Comparison of ENCODE assay signal across 9 cellular contexts in the genomic region with DNA sequence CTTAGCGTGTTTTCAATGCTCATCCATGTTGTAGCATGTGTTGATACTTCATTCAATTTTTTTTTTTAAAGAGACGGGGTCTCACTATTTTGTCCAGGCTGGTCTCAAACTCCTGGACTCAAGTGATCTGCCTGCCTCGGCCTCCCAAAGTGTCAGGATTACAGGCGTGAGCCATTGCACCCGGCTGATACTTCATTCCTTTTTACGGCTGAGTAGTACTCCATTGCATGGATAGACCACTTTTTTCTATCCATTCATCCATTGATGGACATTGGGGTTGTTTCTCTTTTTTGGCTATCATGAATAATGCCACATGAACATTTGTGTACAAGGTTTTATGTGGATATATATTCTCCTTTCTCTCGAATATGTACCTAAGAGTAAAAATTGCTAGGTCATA. TPM values are rescaled to one million over a fixed set of nuclear protein-coding genes. Genes with fewer than 3 reads are reported as not detected.
DNase-seq lines count a peak whose midpoint lies in the region; ATAC-seq, FAIRE-seq and TF ChIP-seq lines count a peak whose summit lies in the region.
"Had no signal": no experiment of that assay in that cellular context is flagged by ENCODE, and none has a peak within 500 bp of the region (broad histone marks: within the 10 kb centered on the region; RNA-seq: fewer than 3 reads in every experiment).

No MANE protein-coding gene starts in this region.

- peak overlapping the region; percentile 81 for H3K4me2 ChIP-seq in GM23338
- H3K4me2 ChIP-seq in OCI-LY3 (ENCODE audit: low read length): peak overlapping the region; percentile 85
- peak overlapping the region; percentile 90 for H3K4me2 ChIP-seq in skeletal muscle satellite cell (ENCODE audit: low read length)

- H3K9me2 ChIP-seq in GM23338 (ENCODE audit: insufficient read depth): 0 out of 2 replicates have a peak, but pooled peaks cover 3% of the 10 kb centered on the region

- no peaks in the 10 kb centered on the region for H3K79me2 ChIP-seq in GM23338 (replicated peaks; ENCODE audit: insufficient read depth)
- no peaks in the 10 kb centered on the region for H3K79me2 ChIP-seq in OCI-LY3 (ENCODE audit: low read length)

- H4K20me1 ChIP-seq in GM23338 (replicated peaks; ENCODE audit: insufficient read depth) (no peaks in the 10 kb centered on the region), OCI-LY3 (ENCODE audit: insufficient read depth, low read length) (no peaks in the 10 kb centered on the region)

- H3K4me1 Mint-ChIP-seq in GM23338: peaks cover 11% of the 10 kb centered on the region

- FAIRE-seq in pancreas (lab: Jason Lieb, UNC): no peak
- FAIRE-seq: frontal cortex had no signal

- no peak overlapping the region for H3K27ac ChIP-seq in GM23338 (ENCODE audit: low read depth)
- H3K27ac ChIP-seq in OCI-LY3 (ENCODE audit: low read length): no peak overlapping the region
- peak overlapping the region; percentile 88 to 99 (median 97) for H3K27ac ChIP-seq in dorsolateral prefrontal cortex
- peak overlapping the region in 2 of 4 donors; percentile 68 to 77 for H3K27ac ChIP-seq in pancreas

- H3K27me3 ChIP-seq in GM23338 (ENCODE audit: insufficient read depth): no peaks in the 10 kb centered on the region
- no peaks in the 10 kb centered on the region for H3K27me3 ChIP-seq in OCI-LY3 (ENCODE audit: low read depth, low read length)
- H3K27me3 ChIP-seq in dorsolateral prefrontal cortex: no peaks in the 10 kb centered on the region
- peaks cover 11% of the 10 kb centered on the region for H3K27me3 ChIP-seq in skeletal muscle satellite cell (ENCODE audit: control insufficient read depth, insufficient read depth, low read length)
- H3K27me3 ChIP-seq in pancreas: no peaks in the 10 kb centered on the region

- peak overlapping the region; percentile 55; the same call in 2 of the 3 replicates for H3K4me3 Mint-ChIP-seq in GM23338

- intact Hi-C loops in dorsolateral prefrontal cortex (cut with DNase I) (loop anchor here (2.0 to 5.0 kb wide), 3 partner anchors 38 to 77 kb away; partner anchors contain the start of gene P2RX4 (in 1 of the 2)), pancreas (cut with DNase I) (no loop called here)

- no peaks in the 10 kb centered on the region for H3K9me3 Mint-ChIP-seq in GM23338

- 76 to 91% methylated on average over 7 of the region's 7 CpGs for WGBS in pancreas, 2 donors

- H3F3A ChIP-seq in GM23338 (replicated peaks; ENCODE audit: low read depth): 0 out of 2 replicates have a peak, but pooled peaks cover 5% of the 10 kb centered on the region

- H3K4me1 ChIP-seq in GM23338 (ENCODE audit: insufficient read depth) (peaks cover 12% of the 10 kb centered on the region; the same call in 1 of the 2 replicates), OCI-LY3 (ENCODE audit: low read length) (peaks cover 23% of the 10 kb centered on the region), skeletal muscle satellite cell (ENCODE audit: control insufficient read depth, insufficient read depth, low read length) (peaks cover 11% of the 10 kb centered on the region), pancreas (peaks cover 0 to 9% (median 0%) of the 10 kb centered on the region in 3 donors)

- H2AFZ ChIP-seq in GM23338 (no peak overlapping the region; the same call in 1 of the 2 replicates), OCI-LY3 (ENCODE audit: low read depth, low read length) (no peak overlapping the region)

- ATAC-seq in GM23338 (no peak), GM21360 (IDR thresholded peaks at IDR 0.05; ENCODE audit: unreplicated experiment) (no peak), pancreas (no peak)

- H3K4me3 ChIP-seq in GM23338 (peak overlapping the region; percentile 59; the same call in 1 of the 2 replicates), OCI-LY3 (ENCODE audit: low read length) (peak overlapping the region; percentile 69; the same call in 1 of the 2 replicates), dorsolateral prefrontal cortex (peak overlapping the region; percentile 51 to 85 (median 70)), skeletal muscle satellite cell (ENCODE audit: low read length) (peak overlapping the region; percentile 62), pancreas (no peak overlapping the region)

- TF ChIP-seq CTCF in GM23338 (conservative IDR thresholded peaks at IDR 0.05; ENCODE audit: low read depth in 2 of 2) (no peak), OCI-LY3 (IDR thresholded peaks at IDR 0.05; ENCODE audit: low read depth, low read length) (no peak), dorsolateral prefrontal cortex (IDR thresholded peaks at IDR 0.05 in 54 of 56, conservative IDR thresholded peaks at IDR 0.05 in 2 of 56; ENCODE audit: low read depth in 1 of 56, partially characterized antibody in 56 of 56) (no peak), pancreas (IDR thresholded peaks at IDR 0.05) (no peak)

- H3K9ac ChIP-seq in OCI-LY3 (ENCODE audit: low read length) (no peak overlapping the region), skeletal muscle satellite cell (ENCODE audit: low read depth, low read length) (no peak overlapping the region)

- no peaks in the 10 kb centered on the region for H3K9me3 ChIP-seq in OCI-LY3 (ENCODE audit: insufficient read depth, low read length)
- no peaks in the 10 kb centered on the region for H3K9me3 ChIP-seq in skeletal muscle satellite cell (replicated peaks; ENCODE audit: low read length)
- H3K9me3 ChIP-seq in pancreas: no peaks in the 10 kb centered on the region

- H3K27me3 Mint-ChIP-seq in GM23338 (ENCODE audit: insufficient read depth, low read depth, poor library complexity): peaks cover 5% of the 10 kb centered on the region

- DNase-seq in GM23338 (ENCODE audit: low spot score) (no peak), dorsolateral prefrontal cortex (no peak), pancreas (no peak), NCI-H2171 (lab: John Stamatoyannopoulos, UW) (no peak)
- DNase-seq: NCI-H2227 treated with DMSO at 0.1 percent for 48 hours had no signal

- H3K36me3 ChIP-seq in GM23338 (ENCODE audit: insufficient read depth) (no peaks in the 10 kb centered on the region), OCI-LY3 (replicated peaks; ENCODE audit: low read depth, low read length) (no peaks in the 10 kb centered on the region), skeletal muscle satellite cell (ENCODE audit: insufficient read depth, low read length) (no peaks in the 10 kb centered on the region), pancreas (no peaks in the 10 kb centered on the region)

- no peaks in the 10 kb centered on the region for H3K36me3 Mint-ChIP-seq in GM23338 (ENCODE audit: low read depth)

- no peak overlapping the region for H3K27ac Mint-ChIP-seq in GM23338

TF ChIP-seq in GM23338, 12 proteins besides CTCF, POLR2A, EP300 and RAD21 (continues in another document):
- TF ChIP-seq CREB1 (CRISPR knock-in tag; IDR thresholded peaks at IDR 0.05; ENCODE audit: low read depth): no peak
- TF ChIP-seq ZNF331 (CRISPR knock-in tag; IDR thresholded peaks at IDR 0.05; ENCODE audit: low read depth): no peak
- TF ChIP-seq EZH2 (IDR thresholded peaks at IDR 0.05; ENCODE audit: low read depth, unreplicated experiment): no peak
- TF ChIP-seq JUNB (IDR thresholded peaks at IDR 0.05; ENCODE audit: unreplicated experiment): no peak
- no peak for TF ChIP-seq ZNF114 (CRISPR knock-in tag; IDR thresholded peaks at IDR 0.05)
- TF ChIP-seq STAT1 (IDR thresholded peaks at IDR 0.05; ENCODE audit: unreplicated experiment): no peak
- no peak for TF ChIP-seq EZH2phosphoT487 (IDR thresholded peaks at IDR 0.05; ENCODE audit: unreplicated experiment)
- no peak for TF ChIP-seq ETS1 (IDR thresholded peaks at IDR 0.05)
- TF ChIP-seq REST (IDR thresholded peaks at IDR 0.05; ENCODE audit: unreplicated experiment): no peak
- no peak for TF ChIP-seq NANOG (IDR thresholded peaks at IDR 0.05; ENCODE audit: borderline replicate concordance)

RNA-seq across cellular contexts. Expression of gene P2RX7, which starts 1.2 kb away (rescaled TPM):
- total RNA-seq in GM23338 (2014; rRNA removed; shearing (Covaris generic)): 0.24 and 0.74 TPM in 2 replicates
- polyA plus RNA-seq in GM23338 (2016; fragmentation: Nextera tagmentation; extraction: Ambion mirVana) (0.43 and 0.48 TPM in 2 replicates), pancreas (1 to 10 TPM in 1 of 2 donors, under 1 TPM in 1; 0.77 to 1.2 TPM)
- total RNA-seq in dorsolateral prefrontal cortex (100 to 1,000 TPM in 20 of 120 experiments, 10 to 100 TPM in 100; 21.6 to 148 (median 62.3) TPM), pancreas (1 to 10 TPM in 5 of 6 donors, under 1 TPM in 1; 0.93 to 8.8 (median 1.7) TPM)
- total RNA-seq in skeletal muscle satellite cell (2012; rRNA removed): 0.22 and 0.25 TPM in 2 replicates

Comparison
In these comparisons a context has a peak if more than half of its experiments do, and no peak if none do; other contexts are left out.
1. H3K27ac ChIP-seq: peak in dorsolateral prefrontal cortex (59 of 59); none in GM23338 (single experiment) and OCI-LY3 (single experiment).
2. H3K4me3 ChIP-seq: peak in GM23338 (single experiment), OCI-LY3 (single experiment), dorsolateral prefrontal cortex (59 of 59) and skeletal muscle satellite cell (single experiment); none in pancreas (0 of 4).
3. intact Hi-C loops: an anchor here in dorsolateral prefrontal cortex (2.0 to 5.0 kb wide); none called in pancreas.
4. Peak in every context shown above with its lines, with median percentiles within 50 percentile points of each other: H3K4me2 ChIP-seq.